Comparison of ENCODE assay signal across 8 cellular contexts in genomic region chr11:7986768-7987559, GRCh38. TPM values are rescaled to one million over a fixed set of nuclear protein-coding genes. Genes with fewer than 3 reads are reported as not detected.
DNase-seq lines count a peak whose midpoint lies in the region; FAIRE-seq and TF ChIP-seq lines count a peak whose summit lies in the region.

Gene EIF3F, plus strand, starts transcription at chr11:7987337. Its CDS starts 16 bp downstream, at chr11:7987353.

- H3K79me2 ChIP-seq in MM.1S (ENCODE audit: low read length), result peaks cover 40% of the 10 kb centered on the region
- H3K79me2 ChIP-seq in neural cell (replicated peaks; ENCODE audit: insufficient read depth, low read length), result peaks cover 18% of the 10 kb centered on the region

- no peak for TF ChIP-seq POLR2A in stomach (IDR thresholded peaks at IDR 0.05)

- peak; percentile 79 for TF ChIP-seq CTCF in MM.1S (IDR thresholded peaks at IDR 0.05; ENCODE audit: low read length)
- peak; percentile 80 for TF ChIP-seq CTCF in fibroblast of villous mesenchyme (IDR thresholded peaks at IDR 0.05; ENCODE audit: insufficient read depth, low read depth, low read length)
- TF ChIP-seq CTCF in neural cell (IDR thresholded peaks at IDR 0.05; ENCODE audit: poor library complexity, severe bottlenecking), result peak; percentile 99
- peak in 5 of 7 experiments; percentile 77 to 98 (median 83) for TF ChIP-seq CTCF in stomach (IDR thresholded peaks at IDR 0.05)

- WGBS in stomach, 5 donors, result 0 to 1% (median 1%) methylated on average over 44 to 47 of the region's 47 CpGs

- H3K4me3 ChIP-seq in MM.1S (ENCODE audit: low read length), result peak within 1 kb of the TSS; percentile 96
- H3K4me3 ChIP-seq in fibroblast of villous mesenchyme (ENCODE audit: low read depth, low read length), result peak within 1 kb of the TSS; percentile 66
- H3K4me3 ChIP-seq in neural cell (ENCODE audit: low read length), result peak within 1 kb of the TSS; percentile 83
- H3K4me3 ChIP-seq in stomach, result peak within 1 kb of the TSS; percentile 66 to 95 (median 82)

- H3K27ac ChIP-seq in MM.1S (ENCODE audit: low read length), result no peak within 1 kb of the TSS; the same call in 1 of the 2 replicates
- peak within 1 kb of the TSS; percentile 53 for H3K27ac ChIP-seq in neural cell (ENCODE audit: low read length)
- peak within 1 kb of the TSS; percentile 77 to 89 (median 85) for H3K27ac ChIP-seq in stomach

- peak; percentile 98 for FAIRE-seq in G401.6 (lab: Jason Lieb, UNC)

- H2AFZ ChIP-seq in MM.1S (ENCODE audit: low read length) (peak within 1 kb of the TSS; percentile 80), neural cell (ENCODE audit: low read depth, low read length) (peak within 1 kb of the TSS; percentile 48)

- H3K27me3 ChIP-seq in MM.1S (replicated peaks; ENCODE audit: insufficient read depth, low read length) (no peaks in the 10 kb centered on the region), neural cell (ENCODE audit: insufficient read depth, low read depth, low read length) (no peaks in the 10 kb centered on the region), stomach (no peaks in the 10 kb centered on the region)

- H3K4me2 ChIP-seq in MM.1S (ENCODE audit: low read depth, low read length) (peak within 1 kb of the TSS; percentile 99), neural cell (ENCODE audit: low read length) (peak within 1 kb of the TSS; percentile 93)

- H3K9me3 ChIP-seq in MM.1S (replicated peaks; ENCODE audit: insufficient read depth, low read length), result no peaks in the 10 kb centered on the region
- H3K9me3 ChIP-seq in neural cell (ENCODE audit: low read length), result no peaks in the 10 kb centered on the region
- H3K9me3 ChIP-seq in stomach, result no peaks in the 10 kb centered on the region

- H4K20me1 ChIP-seq in MM.1S (ENCODE audit: insufficient read depth, low read length) (0 out of 2 replicates have a peak, but pooled peaks cover 6% of the 10 kb centered on the region), neural cell (ENCODE audit: insufficient read depth) (no peaks in the 10 kb centered on the region)

- peak; percentile 100 for DNase-seq in HCEC 1CT
- peak; percentile 99 for DNase-seq in MM.1S
- peak; percentile 94 for DNase-seq in SIG-M5 (lab: John Stamatoyannopoulos, UW)
- peak; percentile 21 for DNase-seq in activated gamma-delta T cell (lab: John Stamatoyannopoulos, UW)
- peak; percentile 100 for DNase-seq in fibroblast of villous mesenchyme (ENCODE audit: low read depth)
- DNase-seq in stomach, result peak; percentile 90

- peak; percentile 68 for TF ChIP-seq EP300 in neural cell (conservative IDR thresholded peaks at IDR 0.05; ENCODE audit: poor library complexity, severe bottlenecking)
- no peak for TF ChIP-seq EP300 in stomach (IDR thresholded peaks at IDR 0.05)

- H3K36me3 ChIP-seq in MM.1S (replicated peaks; ENCODE audit: insufficient read depth, low read length) (no peaks in the 10 kb centered on the region; the same call in 1 of the 2 replicates), neural cell (ENCODE audit: insufficient read depth, low read length) (no peaks in the 10 kb centered on the region), stomach (peaks cover 3 to 27% (median 15%) of the 10 kb centered on the region in 4 donors)

- H3K9ac ChIP-seq in MM.1S (ENCODE audit: low read length) (peak within 1 kb of the TSS; percentile 74), neural cell (ENCODE audit: low read length) (peak within 1 kb of the TSS; percentile 69)

- TF ChIP-seq RAD21 in neural cell (conservative IDR thresholded peaks at IDR 0.05), result peak; percentile 91

- H3K9me2 ChIP-seq in MM.1S (replicated peaks; ENCODE audit: insufficient read depth, low read length), result no peaks in the 10 kb centered on the region
- H3K9me2 ChIP-seq in neural cell (ENCODE audit: insufficient read depth, low read length), result no peaks in the 10 kb centered on the region

- intact Hi-C loops in stomach (cut with DNase I; ENCODE audit: low total_unique reads), result no loop called here

- no peaks in the 10 kb centered on the region for H3F3A ChIP-seq in MM.1S (ENCODE audit: insufficient read depth, low read length)
- no peaks in the 10 kb centered on the region for H3F3A ChIP-seq in neural cell (ENCODE audit: insufficient read depth, low read length, poor library complexity, severe bottlenecking)

- H3K4me1 ChIP-seq in MM.1S (ENCODE audit: low read length), result peaks cover 13% of the 10 kb centered on the region
- H3K4me1 ChIP-seq in stomach, result peaks cover 16 to 51% (median 35%) of the 10 kb centered on the region in 4 donors

TF ChIP-seq in neural cell, 6 proteins besides CTCF, POLR2A, EP300 and RAD21:
- TF ChIP-seq TAF1 (IDR thresholded peaks at IDR 0.05; ENCODE audit: low read depth) (no peak), SMC3 (conservative IDR thresholded peaks at IDR 0.05; ENCODE audit: poor library complexity) (peak; percentile 99), POLR2AphosphoS5 (IDR thresholded peaks at IDR 0.05) (peak; percentile 87), MXI1 (conservative IDR thresholded peaks at IDR 0.05; ENCODE audit: poor library complexity, severe bottlenecking) (peak; percentile 87), EZH2 (IDR thresholded peaks at IDR 0.05; ENCODE audit: borderline replicate concordance, insufficient read depth, low read length, poor library complexity, severe bottlenecking) (no peak)

RNA-seq across cellular contexts. Expression of gene EIF3F, which starts in this region (rescaled TPM):
- total RNA-seq in fibroblast of villous mesenchyme, result 182 and 216 TPM in 2 replicates
- polyA plus RNA-seq in neural cell, result 266 and 270 TPM in 2 replicates
- polyA minus RNA-seq in neural cell, result 188 and 231 TPM in 2 replicates
- total RNA-seq in stomach, result 100 to 1,000 TPM; 102 to 204 (median 136) TPM
- 100 to 1,000 TPM; 243 to 580 (median 328) TPM for polyA plus RNA-seq in stomach

Comparison
In these comparisons a context has a peak if more than half of its experiments do, and no peak if none do; other contexts are left out.
1. DNase-seq: peak in every context shown above with its lines; median percentile 100 in HCEC 1CT; 100 in fibroblast of villous mesenchyme; 99 in MM.1S; 94 in SIG-M5; 90 in stomach; 21 in activated gamma-delta T cell.